Comparison of ENCODE assay signal across 24 cellular contexts in genomic region chr4:2781911-2782310, GRCh38. TPM values are rescaled to one million over a fixed set of nuclear protein-coding genes. Genes with fewer than 3 reads are reported as not detected.
DNase-seq lines count a peak whose midpoint lies in the region; ATAC-seq and TF ChIP-seq lines count a peak whose summit lies in the region.
"Had no signal": no experiment of that assay in that cellular context is flagged by ENCODE, and none has a peak within 500 bp of the region (broad histone marks: within the 10 kb centered on the region; RNA-seq: fewer than 3 reads in every experiment).

No MANE protein-coding gene starts in this region.

- H3K9me3 Mint-ChIP-seq in WTC11, result 0 out of 2 replicates have a peak, but pooled peaks cover 4% of the 10 kb centered on the region

- no peak for ATAC-seq in Right ventricle myocardium inferior
- no peak for ATAC-seq in left cardiac atrium
- ATAC-seq in WTC11, result no peak
- no peak for ATAC-seq in left lobe of liver
- no peak for ATAC-seq in upper lobe of right lung
- ATAC-seq in GM18520 (IDR thresholded peaks at IDR 0.05; ENCODE audit: unreplicated experiment), result no peak
- ATAC-seq: A549, GM12878 had no signal

- TF ChIP-seq CTCF in WTC11 (IDR thresholded peaks at IDR 0.05), result no peak
- no peak for TF ChIP-seq CTCF in upper lobe of right lung (IDR thresholded peaks at IDR 0.05)

- H3K36me3 ChIP-seq in upper lobe of right lung, result no peaks in the 10 kb centered on the region
- H3K36me3 ChIP-seq: MG63 had no signal

- CTCF ChIA-PET in WTC11 (lab: Charles Lee), result no interaction called here

- intact Hi-C loops in Right ventricle myocardium inferior (cut with DNase I) (no loop called here), left cardiac atrium (cut with DNase I) (no loop called here), upper lobe of right lung (cut with DNase I) (no loop called here)

- no peak overlapping the region for H3K27ac ChIP-seq in upper lobe of right lung
- H3K27ac ChIP-seq: A549, RWPE1, SK-N-MC had no signal

- no peak overlapping the region for H3K4me3 ChIP-seq in upper lobe of right lung
- H3K4me3 ChIP-seq: A549, GM12878, MG63, SK-N-MC had no signal

- POLR2A ChIA-PET in WTC11 (lab: Charles Lee), result interaction anchor here (1.1 kb wide), 1 partner anchor 14 kb away, joined by 3 read pairs; no protein-coding TSS in a partner anchor

- H3K27me3 ChIP-seq in upper lobe of right lung, result no peaks in the 10 kb centered on the region
- H3K27me3 ChIP-seq: MG63 had no signal

- H3K27me3 Mint-ChIP-seq in WTC11 (ENCODE audit: low read depth), result peaks cover 4% of the 10 kb centered on the region; the same call in 1 of the 2 replicates
- H3K27me3 Mint-ChIP-seq: CD4-positive, alpha-beta memory T cell had no signal

- H3K9me3 ChIP-seq in upper lobe of right lung, result no peaks in the 10 kb centered on the region
- H3K9me3 ChIP-seq: MG63 had no signal

- H3K27ac Mint-ChIP-seq in WTC11, result no peak overlapping the region

- no peak overlapping the region for H3K4me3 Mint-ChIP-seq in WTC11
- H3K4me3 Mint-ChIP-seq: CD4-positive, alpha-beta memory T cell had no signal

- peaks cover 44% of the 10 kb centered on the region for H3K4me1 Mint-ChIP-seq in WTC11

- DNase-seq in Right ventricle myocardium inferior (ENCODE audit: missing footprints), result peak; percentile 20
- DNase-seq in left cardiac atrium, result no peak
- DNase-seq in WTC11 (ENCODE audit: low spot score), result peak; percentile 11
- peak; percentile 14 for DNase-seq in left lobe of liver (ENCODE audit: low spot score)
- peak; percentile 13 for DNase-seq in upper lobe of right lung
- no peak for DNase-seq in stimulated activated CD4-positive, alpha-beta T cell treated with anti-CD3 and anti-CD28 coated beads, Interleukin-2, amount 100 ng/mL, for 48 hours
- DNase-seq: C1 segment of cervical spinal cord; CD4-positive, alpha-beta memory T cell; COR-L47; GOT3; HCEC 1CT; KG1; MG63; NCI-H1105 treated with DMSO at 0.1 percent for 48 hours; NCI-H146; NCI-H2029; NCI-H446; NCI-H526 treated with DMSO at 0.1 percent for 48 hours; SIG-M5 had no signal

- H3K36me3 Mint-ChIP-seq in WTC11, result no peaks in the 10 kb centered on the region
- H3K36me3 Mint-ChIP-seq: CD4-positive, alpha-beta memory T cell had no signal

- H3K4me1 ChIP-seq in upper lobe of right lung, result peaks cover 5% of the 10 kb centered on the region
- H3K4me1 ChIP-seq: A549 had no signal

TF ChIP-seq in WTC11, 78 proteins besides CTCF, POLR2A, EP300 and RAD21:
- no peak for TF ChIP-seq NR3C1 (CRISPR knock-in tag; conservative IDR thresholded peaks at IDR 0.05; ENCODE audit: low read depth)
- no peak for TF ChIP-seq TEAD4 (CRISPR knock-in tag; IDR thresholded peaks at IDR 0.05)
- TF ChIP-seq GRHL2 (CRISPR knock-in tag; IDR thresholded peaks at IDR 0.05; ENCODE audit: insufficient replicate concordance, severe bottlenecking), result no peak
- TF ChIP-seq ZNF425 (CRISPR knock-in tag; conservative IDR thresholded peaks at IDR 0.05), result no peak
- TF ChIP-seq RELA (CRISPR knock-in tag; IDR thresholded peaks at IDR 0.05; ENCODE audit: borderline replicate concordance), result no peak
- TF ChIP-seq ATF1 (CRISPR knock-in tag; IDR thresholded peaks at IDR 0.05), result no peak
- no peak for TF ChIP-seq MYBL2 (CRISPR knock-in tag; IDR thresholded peaks at IDR 0.05)
- no peak for TF ChIP-seq GABPB1 (CRISPR knock-in tag; IDR thresholded peaks at IDR 0.05)
- no peak for TF ChIP-seq IRF2 (CRISPR knock-in tag; IDR thresholded peaks at IDR 0.05; ENCODE audit: borderline replicate concordance, low read depth)
- TF ChIP-seq NFYB (CRISPR knock-in tag; conservative IDR thresholded peaks at IDR 0.05; ENCODE audit: low read depth), result no peak
- TF ChIP-seq SMAD4 (CRISPR knock-in tag; IDR thresholded peaks at IDR 0.05), result no peak
TF ChIP-seq in WTC11: peak in this region for 0.

RNA-seq across cellular contexts. Expression of gene SH3BP2, which starts 11.0 kb away (rescaled TPM):
- total RNA-seq in Right ventricle myocardium inferior (32.2 TPM), left cardiac atrium (10 to 100 TPM; 28.3 to 28.5 TPM), WTC11 (2021) (43.2 to 49.1 TPM (median 44.5 TPM) in 3 replicates), left lobe of liver (59.8 TPM), upper lobe of right lung (99.0 TPM)

RNA-seq across cellular contexts. Expression of gene TNIP2, which starts 25.8 kb away (rescaled TPM):
- 29.6 TPM for total RNA-seq in Right ventricle myocardium inferior
- 10 to 100 TPM; 23.2 to 31.4 TPM for total RNA-seq in left cardiac atrium
- total RNA-seq in WTC11 (2021), result 39.3 to 44.4 TPM (median 41.5 TPM) in 3 replicates
- total RNA-seq in left lobe of liver, result 13.1 TPM
- 43.4 TPM for total RNA-seq in upper lobe of right lung

Comparison
In these comparisons a context has a peak if more than half of its experiments do, and no peak if none do; other contexts are left out.
1. DNase-seq: peak in Right ventricle myocardium inferior (single experiment), WTC11 (single experiment), left lobe of liver (single experiment) and upper lobe of right lung (single experiment); none in left cardiac atrium (single experiment) and stimulated activated CD4-positive, alpha-beta T cell treated with anti-CD3 and anti-CD28 coated beads, Interleukin-2, amount 100 ng/mL, for 48 hours (0 of 2).